In the genomic region with DNA sequence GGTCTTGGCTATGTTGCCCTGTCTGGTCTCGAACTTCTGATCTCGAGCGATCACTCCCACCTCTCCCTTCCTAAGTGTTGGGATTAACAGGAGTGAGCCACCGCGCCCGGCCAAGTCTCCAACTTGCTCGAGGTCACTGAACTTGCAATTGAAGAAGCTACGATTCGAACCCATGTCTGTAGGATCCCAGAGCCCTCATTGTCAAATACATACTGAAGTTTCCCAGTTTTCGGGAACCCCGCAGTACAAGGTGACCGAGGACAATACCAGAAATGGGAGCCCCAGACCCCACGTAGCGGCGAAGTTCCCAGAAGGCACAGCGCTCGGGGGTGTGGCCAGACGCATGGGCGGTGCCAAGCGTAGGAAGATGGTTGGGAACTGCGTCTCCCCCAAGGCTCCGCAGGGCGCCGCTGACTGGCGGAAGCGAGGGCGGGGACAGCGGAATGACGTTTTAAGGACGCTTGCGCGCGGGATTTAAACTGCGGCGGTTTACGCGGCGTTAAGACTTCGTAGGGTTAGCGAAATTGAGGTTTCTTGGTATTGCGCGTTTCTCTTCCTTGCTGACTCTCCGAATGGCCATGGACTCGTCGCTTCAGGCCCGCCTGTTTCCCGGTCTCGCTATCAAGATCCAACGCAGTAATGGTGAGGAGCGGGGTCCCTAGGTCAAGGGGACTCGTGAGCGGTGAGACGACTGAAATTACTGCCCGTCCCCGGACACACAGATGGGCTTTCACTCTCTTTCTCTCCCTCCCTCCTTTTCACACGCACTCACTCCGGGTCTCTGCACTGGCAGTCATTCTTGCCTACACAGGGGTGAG, we compare ENCODE assay signal across 1 cellular context.
TF ChIP-seq lines count a peak whose summit lies in the region.

Gene KIF2C, plus strand, starts transcription at position 477 of the 818 bp plus-strand sequence. Its CDS starts 96 bp downstream, at position 573.

TF ChIP-seq in HEK293, 187 proteins besides CTCF, POLR2A, EP300 and RAD21 (continued from another document):
- peak; percentile 70; the same call in 1 of the 2 replicates for TF ChIP-seq ZBTB10 (tag by site-specific recombination; IDR thresholded peaks at IDR 0.05)
- peak; percentile 90 for TF ChIP-seq ZBTB20 (tag by site-specific recombination; IDR thresholded peaks at IDR 0.05)
- peak; percentile 79 for TF ChIP-seq EGR2 (tag by site-specific recombination; IDR thresholded peaks at IDR 0.05; ENCODE audit: low read depth)
- TF ChIP-seq ZBTB8A (tag by site-specific recombination; IDR thresholded peaks at IDR 0.05) = peak; percentile 26; the same call in 1 of the 2 replicates
- TF ChIP-seq ZNF48 (tag by site-specific recombination; IDR thresholded peaks at IDR 0.05) = no peak
- TF ChIP-seq ZNF830 (tag by site-specific recombination; IDR thresholded peaks at IDR 0.05; ENCODE audit: low read depth) = no peak
- no peak for TF ChIP-seq ZSCAN5A (tag by site-specific recombination; IDR thresholded peaks at IDR 0.05)
- no peak; the same call in none of the 2 replicates for TF ChIP-seq ZNF600 (tag by site-specific recombination; IDR thresholded peaks at IDR 0.05)
- peak; percentile 52; the same call in 1 of the 2 replicates for TF ChIP-seq ZNF366 (tag by site-specific recombination; conservative IDR thresholded peaks at IDR 0.05)
- TF ChIP-seq SP7 (tag by site-specific recombination; IDR thresholded peaks at IDR 0.05) = peak; percentile 65
- TF ChIP-seq ZBTB11 (tag by site-specific recombination; conservative IDR thresholded peaks at IDR 0.05; ENCODE audit: low read depth) = peak; percentile 12
- no peak for TF ChIP-seq REPIN1 (tag by site-specific recombination; IDR thresholded peaks at IDR 0.05; ENCODE audit: low read depth)
- TF ChIP-seq KLF16 (tag by site-specific recombination; IDR thresholded peaks at IDR 0.05) = peak; percentile 80; the same call in 1 of the 2 replicates
- TF ChIP-seq ZNF777 (tag by site-specific recombination; IDR thresholded peaks at IDR 0.05; ENCODE audit: borderline replicate concordance) = no peak
- no peak for TF ChIP-seq ZBTB7A (tag by site-specific recombination; IDR thresholded peaks at IDR 0.05; ENCODE audit: low read depth)
- TF ChIP-seq ZFHX2 (tag by site-specific recombination; conservative IDR thresholded peaks at IDR 0.05) = peak; percentile 83
- 0 out of 2 replicates have a peak, but pooled peaks have one; percentile 35 for TF ChIP-seq MYNN (tag by site-specific recombination; IDR thresholded peaks at IDR 0.05; ENCODE audit: borderline replicate concordance)
- TF ChIP-seq KLF10 (tag by site-specific recombination; IDR thresholded peaks at IDR 0.05) = peak; percentile 96
- TF ChIP-seq SETDB1 (IDR thresholded peaks at IDR 0.05; ENCODE audit: insufficient read length, low read length) = peak; percentile 40
- TF ChIP-seq ZNF610 (tag by site-specific recombination; IDR thresholded peaks at IDR 0.05; ENCODE audit: borderline replicate concordance) = peak; percentile 51; the same call in 1 of the 2 replicates
- TF ChIP-seq, protein P1, sequence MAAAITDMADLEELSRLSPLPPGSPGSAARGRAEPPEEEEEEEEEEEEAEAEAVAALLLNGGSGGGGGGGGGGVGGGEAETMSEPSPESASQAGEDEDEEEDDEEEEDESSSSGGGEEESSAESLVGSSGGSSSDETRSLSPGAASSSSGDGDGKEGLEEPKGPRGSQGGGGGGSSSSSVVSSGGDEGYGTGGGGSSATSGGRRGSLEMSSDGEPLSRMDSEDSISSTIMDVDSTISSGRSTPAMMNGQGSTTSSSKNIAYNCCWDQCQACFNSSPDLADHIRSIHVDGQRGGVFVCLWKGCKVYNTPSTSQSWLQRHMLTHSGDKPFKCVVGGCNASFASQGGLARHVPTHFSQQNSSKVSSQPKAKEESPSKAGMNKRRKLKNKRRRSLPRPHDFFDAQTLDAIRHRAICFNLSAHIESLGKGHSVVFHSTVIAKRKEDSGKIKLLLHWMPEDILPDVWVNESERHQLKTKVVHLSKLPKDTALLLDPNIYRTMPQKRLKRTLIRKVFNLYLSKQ (tag by site-specific recombination; IDR thresholded peaks at IDR 0.05; ENCODE audit: borderline replicate concordance) = no peak
- TF ChIP-seq, protein P2, sequence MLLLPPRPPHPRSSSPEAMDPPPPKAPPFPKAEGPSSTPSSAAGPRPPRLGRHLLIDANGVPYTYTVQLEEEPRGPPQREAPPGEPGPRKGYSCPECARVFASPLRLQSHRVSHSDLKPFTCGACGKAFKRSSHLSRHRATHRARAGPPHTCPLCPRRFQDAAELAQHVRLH (tag by site-specific recombination; IDR thresholded peaks at IDR 0.05) = peak; percentile 30; the same call in 1 of the 2 replicates
- no peak for TF ChIP-seq BCL11B (tag by site-specific recombination; IDR thresholded peaks at IDR 0.05; ENCODE audit: low read depth)
- TF ChIP-seq KLF17 (tag by site-specific recombination; IDR thresholded peaks at IDR 0.05) = peak; percentile 43; the same call in 1 of the 2 replicates
- TF ChIP-seq, protein P3, sequence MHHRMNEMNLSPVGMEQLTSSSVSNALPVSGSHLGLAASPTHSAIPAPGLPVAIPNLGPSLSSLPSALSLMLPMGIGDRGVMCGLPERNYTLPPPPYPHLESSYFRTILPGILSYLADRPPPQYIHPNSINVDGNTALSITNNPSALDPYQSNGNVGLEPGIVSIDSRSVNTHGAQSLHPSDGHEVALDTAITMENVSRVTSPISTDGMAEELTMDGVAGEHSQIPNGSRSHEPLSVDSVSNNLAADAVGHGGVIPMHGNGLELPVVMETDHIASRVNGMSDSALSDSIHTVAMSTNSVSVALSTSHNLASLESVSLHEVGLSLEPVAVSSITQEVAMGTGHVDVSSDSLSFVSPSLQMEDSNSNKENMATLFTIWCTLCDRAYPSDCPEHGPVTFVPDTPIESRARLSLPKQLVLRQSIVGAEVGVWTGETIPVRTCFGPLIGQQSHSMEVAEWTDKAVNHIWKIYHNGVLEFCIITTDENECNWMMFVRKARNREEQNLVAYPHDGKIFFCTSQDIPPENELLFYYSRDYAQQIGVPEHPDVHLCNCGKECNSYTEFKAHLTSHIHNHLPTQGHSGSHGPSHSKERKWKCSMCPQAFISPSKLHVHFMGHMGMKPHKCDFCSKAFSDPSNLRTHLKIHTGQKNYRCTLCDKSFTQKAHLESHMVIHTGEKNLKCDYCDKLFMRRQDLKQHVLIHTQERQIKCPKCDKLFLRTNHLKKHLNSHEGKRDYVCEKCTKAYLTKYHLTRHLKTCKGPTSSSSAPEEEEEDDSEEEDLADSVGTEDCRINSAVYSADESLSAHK (tag by site-specific recombination; IDR thresholded peaks at IDR 0.05) = 0 out of 2 replicates have a peak, but pooled peaks have one; percentile 8
- TF ChIP-seq YY2 (tag by site-specific recombination; IDR thresholded peaks at IDR 0.05) = no peak
- no peak for TF ChIP-seq ZNF202 (tag by site-specific recombination; IDR thresholded peaks at IDR 0.05; ENCODE audit: borderline replicate concordance)
- TF ChIP-seq, protein P4, sequence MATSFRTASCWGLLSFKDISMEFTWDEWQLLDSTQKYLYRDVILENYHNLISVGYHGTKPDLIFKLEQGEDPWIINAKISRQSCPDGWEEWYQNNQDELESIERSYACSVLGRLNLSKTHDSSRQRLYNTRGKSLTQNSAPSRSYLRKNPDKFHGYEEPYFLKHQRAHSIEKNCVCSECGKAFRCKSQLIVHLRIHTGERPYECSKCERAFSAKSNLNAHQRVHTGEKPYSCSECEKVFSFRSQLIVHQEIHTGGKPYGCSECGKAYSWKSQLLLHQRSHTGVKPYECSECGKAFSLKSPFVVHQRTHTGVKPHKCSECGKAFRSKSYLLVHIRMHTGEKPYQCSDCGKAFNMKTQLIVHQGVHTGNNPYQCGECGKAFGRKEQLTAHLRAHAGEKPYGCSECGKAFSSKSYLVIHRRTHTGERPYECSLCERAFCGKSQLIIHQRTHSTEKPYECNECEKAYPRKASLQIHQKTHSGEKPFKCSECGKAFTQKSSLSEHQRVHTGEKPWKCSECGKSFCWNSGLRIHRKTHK (tag by site-specific recombination; IDR thresholded peaks at IDR 0.05) = no peak
- TF ChIP-seq IKZF3 (tag by site-specific recombination; IDR thresholded peaks at IDR 0.05) = peak; percentile 88
